In genomic region chr11:63671322-63672155, GRCh38 we compare ENCODE assay signal across 8 cellular contexts. TPM values are rescaled to one million over a fixed set of nuclear protein-coding genes. Genes with fewer than 3 reads are reported as not detected.
DNase-seq lines count a peak whose midpoint lies in the region; ATAC-seq and TF ChIP-seq lines count a peak whose summit lies in the region.

Gene ATL3, minus strand, starts transcription at chr11:63671376. Its CDS starts 41 bp downstream, at chr11:63671335.

- H3K27ac ChIP-seq in ovary, result peak within 1 kb of the TSS; percentile 94
- H3K27ac ChIP-seq in thymus (ENCODE audit: low read depth), result peak within 1 kb of the TSS; percentile 84

- H3K36me3 ChIP-seq in ovary (no peaks in the 10 kb centered on the region), thymus (ENCODE audit: control insufficient read depth, insufficient read depth) (no peaks in the 10 kb centered on the region)

- WGBS in ovary, 3 donors, result 11 to 12% (median 12%) methylated on average over 62 to 69 of the region's 69 CpGs
- 12% methylated on average over 69 of the region's 69 CpGs for WGBS in thymus

- H3K27me3 ChIP-seq in ovary, result no peaks in the 10 kb centered on the region
- H3K27me3 ChIP-seq in thymus (ENCODE audit: control insufficient read depth, insufficient read depth), result no peaks in the 10 kb centered on the region

- DNase-seq in NCI-H1105 (lab: John Stamatoyannopoulos, UW) (peak; percentile 86), SW 1271 (lab: John Stamatoyannopoulos, UW) (peak; percentile 91 to 97), Right ventricle myocardium inferior (ENCODE audit: missing footprints) (peak; percentile 99), ovary (peak; percentile 97 to 99 (median 99))
- DNase-seq in activated naive CD8-positive, alpha-beta T cell treated with anti-CD3 and anti-CD28 coated beads, Interleukin-2, amount 50 U/mL, for 16 hours (ENCODE audit: low read depth, low spot score), result peak; percentile 95

- no peaks in the 10 kb centered on the region for H3K9me3 ChIP-seq in ovary
- no peaks in the 10 kb centered on the region for H3K9me3 ChIP-seq in thymus (ENCODE audit: control insufficient read depth)

- H3K4me3 ChIP-seq in ovary (peak within 1 kb of the TSS; percentile 69), thymus (ENCODE audit: low read length) (peak within 1 kb of the TSS; percentile 89)

- TF ChIP-seq CTCF in ovary (IDR thresholded peaks at IDR 0.05), result peak in 2 of 3 donors; percentile 17 to 29

- intact Hi-C loops in Right ventricle myocardium inferior (cut with DNase I), result loop anchor here (1.0 to 5.0 kb wide), 2 partner anchors 10 to 66 kb away; partner anchors contain the start of gene RTN3
- intact Hi-C loops in ovary (cut with DNase I), result loop anchor here in 1 of 4 donors (5.0 kb wide), 1 partner anchor 266 kb away; the partner anchor contains the start of gene NAA40

- TF ChIP-seq POLR2A in GM10847 (IDR thresholded peaks at IDR 0.05; ENCODE audit: extremely low read depth, insufficient read length), result peak; percentile 44
- peak; percentile 84 for TF ChIP-seq POLR2A in ovary (IDR thresholded peaks at IDR 0.05)

- peaks cover 6% of the 10 kb centered on the region for H3K4me1 ChIP-seq in ovary (ENCODE audit: insufficient read depth)
- H3K4me1 ChIP-seq in thymus (ENCODE audit: control insufficient read depth, insufficient read depth, low read length), result no peaks in the 10 kb centered on the region

- TF ChIP-seq EP300 in ovary (IDR thresholded peaks at IDR 0.05), result no peak

- ATAC-seq in HG02642 (IDR thresholded peaks at IDR 0.05; ENCODE audit: poor library complexity, unreplicated experiment) (peak; percentile 86), Right ventricle myocardium inferior (peak; percentile 95)

RNA-seq across cellular contexts. Expression of gene ATL3, which starts in this region (rescaled TPM):
- total RNA-seq in Right ventricle myocardium inferior (15.4 TPM), ovary (10 to 100 TPM; 44.9 to 81.8 (median 55.7) TPM)
- polyA plus RNA-seq in ovary (10 to 100 TPM; 16.5 to 27.8 TPM), thymus (18.9 TPM)

Comparison
In these comparisons a context has a peak if more than half of its experiments do, and no peak if none do; other contexts are left out.
1. Peak in every context shown above with its lines: DNase-seq, ATAC-seq, H3K4me3 ChIP-seq and H3K27ac ChIP-seq.